Comparison of ENCODE assay signal across 1 cellular context in the genomic region with DNA sequence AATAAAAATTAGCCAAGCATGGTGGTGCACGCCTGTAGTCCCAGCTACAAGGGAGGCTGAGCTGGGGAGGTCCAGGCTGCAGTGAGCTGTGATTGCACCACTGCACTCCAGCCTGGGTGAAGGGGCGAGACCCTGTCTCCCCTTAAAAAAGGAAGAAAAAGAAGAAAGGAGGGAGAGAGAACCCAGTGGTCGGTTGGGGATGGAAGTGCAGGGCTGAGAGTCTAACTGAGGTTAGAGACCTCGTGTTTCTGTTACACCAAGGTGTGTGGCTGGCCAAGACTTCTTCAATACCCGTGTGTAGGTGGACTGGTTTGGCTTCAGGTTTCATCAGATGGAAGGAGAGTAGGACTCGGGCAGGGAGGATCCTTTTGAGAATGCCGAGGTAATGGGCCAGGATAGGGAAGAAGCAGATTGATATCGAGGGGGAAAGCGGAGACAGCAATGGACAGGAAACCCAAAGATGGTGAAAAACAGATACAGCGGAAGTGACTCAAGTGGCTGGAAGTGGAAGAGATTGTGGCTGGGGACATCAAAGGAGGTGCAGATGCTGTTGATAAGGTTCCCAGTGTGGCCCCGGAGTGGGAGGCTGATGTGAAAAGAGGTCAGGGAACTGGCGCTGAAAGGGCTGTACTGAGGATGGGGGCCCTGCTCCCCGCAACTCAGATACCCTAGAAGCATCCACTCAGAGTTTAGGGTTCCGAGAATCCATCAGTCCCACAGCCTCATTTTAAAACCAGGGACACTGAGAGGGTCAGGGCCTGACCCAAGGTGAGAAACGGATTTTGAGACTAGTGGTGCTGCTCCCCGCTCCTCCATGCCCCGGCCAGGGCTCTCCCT.
TF ChIP-seq lines count a peak whose summit lies in the region.

No MANE protein-coding gene starts in this region.

TF ChIP-seq in K562, 482 proteins besides CTCF, POLR2A, EP300 and RAD21 (continued from another document and continues in another):
- TF ChIP-seq ZBTB2 (IDR thresholded peaks at IDR 0.05) = peak; percentile 88
- no peak for TF ChIP-seq ZNF146 (CRISPR knock-in tag; IDR thresholded peaks at IDR 0.05; ENCODE audit: unreplicated experiment)
- TF ChIP-seq ATF2 (CRISPR knock-in tag; IDR thresholded peaks at IDR 0.05) = no peak
- TF ChIP-seq ZNF280A (IDR thresholded peaks at IDR 0.05; ENCODE audit: low read depth, partially characterized antibody) = no peak
- TF ChIP-seq, protein P1, sequence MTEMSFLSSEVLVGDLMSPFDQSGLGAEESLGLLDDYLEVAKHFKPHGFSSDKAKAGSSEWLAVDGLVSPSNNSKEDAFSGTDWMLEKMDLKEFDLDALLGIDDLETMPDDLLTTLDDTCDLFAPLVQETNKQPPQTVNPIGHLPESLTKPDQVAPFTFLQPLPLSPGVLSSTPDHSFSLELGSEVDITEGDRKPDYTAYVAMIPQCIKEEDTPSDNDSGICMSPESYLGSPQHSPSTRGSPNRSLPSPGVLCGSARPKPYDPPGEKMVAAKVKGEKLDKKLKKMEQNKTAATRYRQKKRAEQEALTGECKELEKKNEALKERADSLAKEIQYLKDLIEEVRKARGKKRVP (CRISPR knock-in tag; IDR thresholded peaks at IDR 0.05) = no peak
- 0 out of 3 replicates have a peak, but pooled peaks of 1 of the 2 experiments have one; percentile 22 for TF ChIP-seq CBX3 (IDR thresholded peaks at IDR 0.05; ENCODE audit: borderline replicate concordance in 1 of 2, low read length in 2 of 2)
- peak; percentile 71 for TF ChIP-seq HMGN3 (IDR thresholded peaks at IDR 0.05; ENCODE audit: borderline replicate concordance, extremely low read depth, insufficient read length, low read depth, low read length)
- no peak for TF ChIP-seq ZZZ3 (IDR thresholded peaks at IDR 0.05)
- TF ChIP-seq ZNF436 (CRISPR knock-in tag; IDR thresholded peaks at IDR 0.05) = no peak
- TF ChIP-seq, protein P2, sequence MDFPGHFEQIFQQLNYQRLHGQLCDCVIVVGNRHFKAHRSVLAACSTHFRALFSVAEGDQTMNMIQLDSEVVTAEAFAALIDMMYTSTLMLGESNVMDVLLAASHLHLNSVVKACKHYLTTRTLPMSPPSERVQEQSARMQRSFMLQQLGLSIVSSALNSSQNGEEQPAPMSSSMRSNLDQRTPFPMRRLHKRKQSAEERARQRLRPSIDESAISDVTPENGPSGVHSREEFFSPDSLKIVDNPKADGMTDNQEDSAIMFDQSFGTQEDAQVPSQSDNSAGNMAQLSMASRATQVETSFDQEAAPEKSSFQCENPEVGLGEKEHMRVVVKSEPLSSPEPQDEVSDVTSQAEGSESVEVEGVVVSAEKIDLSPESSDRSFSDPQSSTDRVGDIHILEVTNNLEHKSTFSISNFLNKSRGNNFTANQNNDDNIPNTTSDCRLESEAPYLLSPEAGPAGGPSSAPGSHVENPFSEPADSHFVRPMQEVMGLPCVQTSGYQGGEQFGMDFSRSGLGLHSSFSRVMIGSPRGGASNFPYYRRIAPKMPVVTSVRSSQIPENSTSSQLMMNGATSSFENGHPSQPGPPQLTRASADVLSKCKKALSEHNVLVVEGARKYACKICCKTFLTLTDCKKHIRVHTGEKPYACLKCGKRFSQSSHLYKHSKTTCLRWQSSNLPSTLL (IDR thresholded peaks at IDR 0.05) = no peak
- TF ChIP-seq GTF3C2 (IDR thresholded peaks at IDR 0.05; ENCODE audit: borderline replicate concordance, extremely low read depth, insufficient read length) = no peak
- no peak for TF ChIP-seq ZNF707 (CRISPR knock-in tag; conservative IDR thresholded peaks at IDR 0.05)
- no peak for TF ChIP-seq SETDB1 (IDR thresholded peaks at IDR 0.05; ENCODE audit: low read length)
- no peak for TF ChIP-seq HOXB6 (CRISPR knock-in tag; IDR thresholded peaks at IDR 0.05; ENCODE audit: borderline replicate concordance)
- TF ChIP-seq, protein P3, sequence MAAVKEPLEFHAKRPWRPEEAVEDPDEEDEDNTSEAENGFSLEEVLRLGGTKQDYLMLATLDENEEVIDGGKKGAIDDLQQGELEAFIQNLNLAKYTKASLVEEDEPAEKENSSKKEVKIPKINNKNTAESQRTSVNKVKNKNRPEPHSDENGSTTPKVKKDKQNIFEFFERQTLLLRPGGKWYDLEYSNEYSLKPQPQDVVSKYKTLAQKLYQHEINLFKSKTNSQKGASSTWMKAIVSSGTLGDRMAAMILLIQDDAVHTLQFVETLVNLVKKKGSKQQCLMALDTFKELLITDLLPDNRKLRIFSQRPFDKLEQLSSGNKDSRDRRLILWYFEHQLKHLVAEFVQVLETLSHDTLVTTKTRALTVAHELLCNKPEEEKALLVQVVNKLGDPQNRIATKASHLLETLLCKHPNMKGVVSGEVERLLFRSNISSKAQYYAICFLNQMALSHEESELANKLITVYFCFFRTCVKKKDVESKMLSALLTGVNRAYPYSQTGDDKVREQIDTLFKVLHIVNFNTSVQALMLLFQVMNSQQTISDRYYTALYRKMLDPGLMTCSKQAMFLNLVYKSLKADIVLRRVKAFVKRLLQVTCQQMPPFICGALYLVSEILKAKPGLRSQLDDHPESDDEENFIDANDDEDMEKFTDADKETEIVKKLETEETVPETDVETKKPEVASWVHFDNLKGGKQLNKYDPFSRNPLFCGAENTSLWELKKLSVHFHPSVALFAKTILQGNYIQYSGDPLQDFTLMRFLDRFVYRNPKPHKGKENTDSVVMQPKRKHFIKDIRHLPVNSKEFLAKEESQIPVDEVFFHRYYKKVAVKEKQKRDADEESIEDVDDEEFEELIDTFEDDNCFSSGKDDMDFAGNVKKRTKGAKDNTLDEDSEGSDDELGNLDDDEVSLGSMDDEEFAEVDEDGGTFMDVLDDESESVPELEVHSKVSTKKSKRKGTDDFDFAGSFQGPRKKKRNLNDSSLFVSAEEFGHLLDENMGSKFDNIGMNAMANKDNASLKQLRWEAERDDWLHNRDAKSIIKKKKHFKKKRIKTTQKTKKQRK (IDR thresholded peaks at IDR 0.05; ENCODE audit: borderline replicate concordance, low read depth, low read length) = no peak
- no peak for TF ChIP-seq FUS (optimal IDR thresholded peaks at IDR 0.05; ENCODE audit: low read depth, low read length)
- TF ChIP-seq RUNX1 (IDR thresholded peaks at IDR 0.05; ENCODE audit: low read depth) = 0 out of 2 replicates have a peak, but pooled peaks have one; percentile 47
- peak; percentile 69; the same call in 1 of the 2 replicates for TF ChIP-seq CBFB (CRISPR knock-in tag; IDR thresholded peaks at IDR 0.05)
- peak in 1 of 2 experiments; percentile 49; a peak in 1 of 4 replicates for TF ChIP-seq ZNF318 (IDR thresholded peaks at IDR 0.05; ENCODE audit: borderline replicate concordance in 1 of 2, low read depth in 1 of 2)
- TF ChIP-seq ZKSCAN8 (CRISPR knock-in tag; IDR thresholded peaks at IDR 0.05) = 0 out of 2 replicates have a peak, but pooled peaks have one; percentile 47
- no peak for TF ChIP-seq MAFF (IDR thresholded peaks at IDR 0.05; ENCODE audit: low read length)
- TF ChIP-seq, protein P4, sequence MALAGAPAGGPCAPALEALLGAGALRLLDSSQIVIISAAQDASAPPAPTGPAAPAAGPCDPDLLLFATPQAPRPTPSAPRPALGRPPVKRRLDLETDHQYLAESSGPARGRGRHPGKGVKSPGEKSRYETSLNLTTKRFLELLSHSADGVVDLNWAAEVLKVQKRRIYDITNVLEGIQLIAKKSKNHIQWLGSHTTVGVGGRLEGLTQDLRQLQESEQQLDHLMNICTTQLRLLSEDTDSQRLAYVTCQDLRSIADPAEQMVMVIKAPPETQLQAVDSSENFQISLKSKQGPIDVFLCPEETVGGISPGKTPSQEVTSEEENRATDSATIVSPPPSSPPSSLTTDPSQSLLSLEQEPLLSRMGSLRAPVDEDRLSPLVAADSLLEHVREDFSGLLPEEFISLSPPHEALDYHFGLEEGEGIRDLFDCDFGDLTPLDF (CRISPR knock-in tag; IDR thresholded peaks at IDR 0.05) = no peak
- no peak for TF ChIP-seq ZSCAN29 (IDR thresholded peaks at IDR 0.05)
